2 cellular contexts compared by ENCODE assay signal in genomic region chr19:20070691-20071090, GRCh38.
TF ChIP-seq lines count a peak whose summit lies in the region.

No MANE protein-coding gene starts in this region.

TF ChIP-seq in WTC11, 78 proteins besides CTCF, POLR2A, EP300 and RAD21:
- TF ChIP-seq ZBTB43 (CRISPR knock-in tag; IDR thresholded peaks at IDR 0.05) = no peak
- TF ChIP-seq NFATC4 (CRISPR knock-in tag; IDR thresholded peaks at IDR 0.05) = no peak
- TF ChIP-seq ZNF219 (CRISPR knock-in tag; IDR thresholded peaks at IDR 0.05; ENCODE audit: borderline replicate concordance) = no peak
- no peak for TF ChIP-seq ZNF423 (CRISPR knock-in tag; IDR thresholded peaks at IDR 0.05)
- TF ChIP-seq, protein P1, sequence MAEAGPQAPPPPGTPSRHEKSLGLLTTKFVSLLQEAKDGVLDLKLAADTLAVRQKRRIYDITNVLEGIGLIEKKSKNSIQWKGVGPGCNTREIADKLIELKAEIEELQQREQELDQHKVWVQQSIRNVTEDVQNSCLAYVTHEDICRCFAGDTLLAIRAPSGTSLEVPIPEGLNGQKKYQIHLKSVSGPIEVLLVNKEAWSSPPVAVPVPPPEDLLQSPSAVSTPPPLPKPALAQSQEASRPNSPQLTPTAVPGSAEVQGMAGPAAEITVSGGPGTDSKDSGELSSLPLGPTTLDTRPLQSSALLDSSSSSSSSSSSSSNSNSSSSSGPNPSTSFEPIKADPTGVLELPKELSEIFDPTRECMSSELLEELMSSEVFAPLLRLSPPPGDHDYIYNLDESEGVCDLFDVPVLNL (CRISPR knock-in tag; IDR thresholded peaks at IDR 0.05; ENCODE audit: borderline replicate concordance, low read depth) = no peak
- no peak for TF ChIP-seq PRRX2 (CRISPR knock-in tag; IDR thresholded peaks at IDR 0.05)
- no peak for TF ChIP-seq GTF2I (CRISPR knock-in tag; conservative IDR thresholded peaks at IDR 0.05)
- TF ChIP-seq SOX15 (CRISPR knock-in tag; IDR thresholded peaks at IDR 0.05) = no peak
- no peak for TF ChIP-seq FOXP1 (CRISPR knock-in tag; IDR thresholded peaks at IDR 0.05; ENCODE audit: borderline replicate concordance)
- TF ChIP-seq TEAD1 (CRISPR knock-in tag; IDR thresholded peaks at IDR 0.05) = no peak

TF ChIP-seq in H1, 55 proteins besides CTCF, POLR2A, EP300 and RAD21:
- TF ChIP-seq CTBP2 (IDR thresholded peaks at IDR 0.05; ENCODE audit: borderline replicate concordance, insufficient read depth, insufficient read length, low read length) = no peak
- TF ChIP-seq SUZ12 (IDR thresholded peaks at IDR 0.05; ENCODE audit: low read length) = no peak
- TF ChIP-seq CHD1 (IDR thresholded peaks at IDR 0.05; ENCODE audit: low read depth, low read length) = no peak
- TF ChIP-seq MAFK (IDR thresholded peaks at IDR 0.05; ENCODE audit: low read depth, low read length) = no peak
- TF ChIP-seq JUN (IDR thresholded peaks at IDR 0.05; ENCODE audit: low read depth, low read length) = no peak
- no peak for TF ChIP-seq ATF2 (IDR thresholded peaks at IDR 0.05; ENCODE audit: low read length)
- TF ChIP-seq GTF2F1 (IDR thresholded peaks at IDR 0.05; ENCODE audit: borderline replicate concordance, low read depth, low read length) = no peak
- TF ChIP-seq HDAC6 (IDR thresholded peaks at IDR 0.05; ENCODE audit: low read depth, low read length) = no peak
- TF ChIP-seq ZNF274 (IDR thresholded peaks at IDR 0.05; ENCODE audit: borderline replicate concordance, extremely low read depth, low read length) = no peak
- TF ChIP-seq SP2 (IDR thresholded peaks at IDR 0.05; ENCODE audit: low read length) = no peak
- no peak for TF ChIP-seq RFX5 (IDR thresholded peaks at IDR 0.05; ENCODE audit: borderline replicate concordance, low read depth, low read length)
- TF ChIP-seq EGR1 (IDR thresholded peaks at IDR 0.05; ENCODE audit: borderline replicate concordance, low read depth, low read length) = no peak
- TF ChIP-seq SIN3A (conservative IDR thresholded peaks at IDR 0.05 in 1 of 2, IDR thresholded peaks at IDR 0.05 in 1 of 2; ENCODE audit: low read depth in 1 of 2, low read length in 2 of 2) = no peak
- no peak for TF ChIP-seq TAF7 (optimal IDR thresholded peaks at IDR 0.05; ENCODE audit: borderline replicate concordance, low read depth, low read length)
- no peak for TF ChIP-seq SRF (IDR thresholded peaks at IDR 0.05; ENCODE audit: low read depth, low read length)
- TF ChIP-seq NANOG (IDR thresholded peaks at IDR 0.05; ENCODE audit: insufficient read depth, low read depth, low read length, poor library complexity, severe bottlenecking) = no peak
- TF ChIP-seq CREB1 (IDR thresholded peaks at IDR 0.05) = no peak
